Comparison of ENCODE assay signal across 8 cellular contexts in genomic region chr12:10153271-10154144, GRCh38. TPM values are rescaled to one million over a fixed set of nuclear protein-coding genes. Genes with fewer than 3 reads are reported as not detected.
A peak's percentile ranks its signal among the peaks of the same experiment; 100 is the strongest.
DNase-seq lines count a peak whose midpoint lies in the region; ATAC-seq, FAIRE-seq and TF ChIP-seq lines count a peak whose summit lies in the region.

No MANE protein-coding gene starts in this region.

- H3K27ac Mint-ChIP-seq in nephron, result peak overlapping the region; percentile 42 to 89 (median 80)

- peak; percentile 87 for FAIRE-seq in GM12892 (lab: Jason Lieb, UNC)

- no peak for ATAC-seq in GM21515 (IDR thresholded peaks at IDR 0.05; ENCODE audit: unreplicated experiment)

- TF ChIP-seq CTCF in foreskin fibroblast (IDR thresholded peaks at IDR 0.05; ENCODE audit: low read depth, low read length) (peak; percentile 70), nephron (IDR thresholded peaks at IDR 0.05; ENCODE audit: unreplicated experiment in 3 of 3) (peak; percentile 85 to 90 (median 89))

- TF ChIP-seq POLR2A in GM12892 (IDR thresholded peaks at IDR 0.05; ENCODE audit: low read depth, low read length), result no peak

- H3K4me3 ChIP-seq in foreskin fibroblast (ENCODE audit: low read depth in 1 of 2, low read length in 2 of 2), result peak overlapping the region; percentile 44 to 45

- H3K27me3 Mint-ChIP-seq in nephron (ENCODE audit: low read depth), result no peaks in the 10 kb centered on the region

- DNase-seq in GM12892 (ENCODE audit: insufficient read length) (peak; percentile 27), HPDE6-E6E7 (ENCODE audit: extremely low spot score) (peak; percentile 37), RPMI8226 (peak; percentile 60), foreskin fibroblast (peak; percentile 40 to 76)
- DNase-seq in activated T-helper 9 cell treated with anti-CD3 and anti-CD28 coated beads, Interleukin-2, amount 50 U/mL, for 16 hours (ENCODE audit: low read depth), result peak; percentile 28
- DNase-seq in stimulated activated naive CD4-positive, alpha-beta T cell treated with Interleukin-2 at 50 U/mL for 16 hours (lab: John Stamatoyannopoulos, UW), result peak; percentile 13

- no peaks in the 10 kb centered on the region for H3K36me3 Mint-ChIP-seq in nephron (ENCODE audit: low read depth)

- peaks cover 5% of the 10 kb centered on the region for H3K4me1 Mint-ChIP-seq in nephron

- H3K4me3 Mint-ChIP-seq in nephron, result peak overlapping the region; percentile 85 to 93 (median 92)

- H3K9me3 Mint-ChIP-seq in nephron, result no peaks in the 10 kb centered on the region

RNA-seq across cellular contexts. Expression of gene OLR1, which starts 18.4 kb away (rescaled TPM):
- polyA plus RNA-seq in GM12892 (2012; ENCODE audit: missing spikeins), result 0.81 TPM

RNA-seq across cellular contexts. Expression of gene CLEC7A, which starts 23.5 kb away (rescaled TPM):
- polyA plus RNA-seq in GM12892 (2012; ENCODE audit: missing spikeins), result not detected

RNA-seq across cellular contexts. Expression of gene TMEM52B, which starts 25.3 kb away (rescaled TPM):
- polyA plus RNA-seq in GM12892 (2012; ENCODE audit: missing spikeins), result not detected

RNA-seq across cellular contexts. Expression of gene CLEC1A, which starts 54.7 kb away (rescaled TPM):
- not detected for polyA plus RNA-seq in GM12892 (2012; ENCODE audit: missing spikeins)

RNA-seq across cellular contexts. Expression of gene GABARAPL1, which starts 59.2 kb away (rescaled TPM):
- polyA plus RNA-seq in GM12892 (2012; ENCODE audit: missing spikeins), result 6.0 TPM
